ENCODE assay signal across 15 cellular contexts in the genomic region with DNA sequence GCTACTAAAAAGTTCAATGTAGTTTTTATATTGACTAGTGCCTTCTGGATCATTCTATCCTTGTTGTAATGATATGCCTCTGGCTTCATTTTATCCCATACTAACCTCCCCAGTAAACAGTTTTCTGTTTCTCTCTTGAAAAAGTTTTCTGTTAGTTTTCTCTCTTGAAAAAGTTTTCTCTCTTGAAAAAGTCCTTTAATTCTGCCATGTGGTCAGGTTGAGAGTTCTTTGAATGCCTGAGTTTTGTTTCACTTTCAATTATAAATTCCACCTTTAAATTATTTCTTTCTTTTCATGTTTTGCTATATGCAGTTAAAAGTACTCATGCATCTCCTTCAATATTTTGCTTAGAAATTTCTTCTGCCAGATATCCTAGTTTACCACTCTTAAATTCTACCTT.
A peak's percentile ranks its signal among the peaks of the same experiment; 100 is the strongest.
DNase-seq lines count a peak whose midpoint lies in the region; ATAC-seq and TF ChIP-seq lines count a peak whose summit lies in the region.
"Had no signal": no experiment of that assay in that cellular context is flagged by ENCODE, and none has a peak within 500 bp of the region (broad histone marks: within the 10 kb centered on the region; RNA-seq: fewer than 3 reads in every experiment).

No MANE protein-coding gene starts in this region.

- no peak for TF ChIP-seq EP300 in suprapubic skin (IDR thresholded peaks at IDR 0.05)

- H3K27me3 ChIP-seq in breast epithelium (no peaks in the 10 kb centered on the region), Loucy (ENCODE audit: insufficient read depth, low read length, poor library complexity, severe bottlenecking) (no peaks in the 10 kb centered on the region), suprapubic skin (no peaks in the 10 kb centered on the region)
- H3K27me3 ChIP-seq: BLaER1 had no signal

- H3K9me3 ChIP-seq in breast epithelium (no peaks in the 10 kb centered on the region), Loucy (ENCODE audit: insufficient read depth, low read depth, low read length) (no peaks in the 10 kb centered on the region), suprapubic skin (no peaks in the 10 kb centered on the region)
- H3K9me3 ChIP-seq: A549, BLaER1, HAP-1 had no signal

- no peaks in the 10 kb centered on the region for H3K9me3 Mint-ChIP-seq in MCF 10A (ENCODE audit: unreplicated experiment)

- no peaks in the 10 kb centered on the region for H3K36me3 Mint-ChIP-seq in MCF 10A (ENCODE audit: insufficient read depth, unreplicated experiment)
- H3K36me3 Mint-ChIP-seq: CD8-positive, alpha-beta T cell had no signal

- peak overlapping the region; percentile 83 for H3K27ac Mint-ChIP-seq in MCF 10A (ENCODE audit: low read depth, unreplicated experiment)
- H3K27ac Mint-ChIP-seq: CD8-positive, alpha-beta T cell had no signal

- BruUV-seq in MCF 10A (replicated peaks; lab: Mats Ljungman, UMichigan): no TSS peak

- no peak for ATAC-seq in Right ventricle myocardium inferior
- ATAC-seq: A549; CD8-positive, alpha-beta T cell had no signal

- H3K4me1 ChIP-seq in breast epithelium (no peaks in the 10 kb centered on the region), Loucy (ENCODE audit: insufficient read depth, low read length, poor library complexity, severe bottlenecking) (peaks cover 9% of the 10 kb centered on the region), suprapubic skin (no peaks in the 10 kb centered on the region)
- H3K4me1 ChIP-seq: A549, BLaER1 had no signal

- POLR2A ChIA-PET in MCF 10A (lab: Yijun Ruan, JAX): interaction anchor here (1.1 kb wide), 1 partner anchor 9 kb away, joined by 3 read pairs; no protein-coding TSS in a partner anchor

- no peaks in the 10 kb centered on the region for H3F3A ChIP-seq in Loucy (ENCODE audit: low read depth)

- DNase-seq in MCF 10A (ENCODE audit: unreplicated experiment) (no peak), breast epithelium (ENCODE audit: low spot score in 2 of 2) (no peak), OCI-M1 (lab: John Stamatoyannopoulos, UW) (peak; percentile 46), Right ventricle myocardium inferior (ENCODE audit: missing footprints) (no peak), suprapubic skin (ENCODE audit: low spot score in 2 of 2) (no peak), NCI-H1105 treated with DMSO at 0.1 percent for 48 hours (lab: John Stamatoyannopoulos, UW) (no peak), NCI-H2196 treated with DMSO at 0.1 percent for 48 hours (lab: John Stamatoyannopoulos, UW; ENCODE audit: unreplicated experiment) (no peak)
- DNase-seq: CD8-positive, alpha-beta T cell; DMS 273 treated with DMSO at 0.1 percent for 48 hours; DMS53 had no signal

- peak overlapping the region; percentile 45 for H3K4me2 ChIP-seq in Loucy (ENCODE audit: low read depth, low read length, poor library complexity, severe bottlenecking)
- H3K4me2 ChIP-seq: A549, BLaER1 had no signal

- no peak for TF ChIP-seq CTCF in MCF 10A (IDR thresholded peaks at IDR 0.05; ENCODE audit: unreplicated experiment)
- no peak for TF ChIP-seq CTCF in breast epithelium (IDR thresholded peaks at IDR 0.05)
- TF ChIP-seq CTCF in Loucy (conservative IDR thresholded peaks at IDR 0.05; ENCODE audit: low read length): no peak
- no peak for TF ChIP-seq CTCF in suprapubic skin (IDR thresholded peaks at IDR 0.05)

- no peaks in the 10 kb centered on the region for H3K27me3 Mint-ChIP-seq in MCF 10A (ENCODE audit: insufficient read depth, unreplicated experiment)

- peak overlapping the region; percentile 46 for H3K4me3 Mint-ChIP-seq in MCF 10A (ENCODE audit: unreplicated experiment)
- H3K4me3 Mint-ChIP-seq: CD8-positive, alpha-beta T cell had no signal

- no peaks in the 10 kb centered on the region for H3K9me2 ChIP-seq in Loucy (replicated peaks; ENCODE audit: low read depth, low read length)

- H3K27ac ChIP-seq in breast epithelium (no peak overlapping the region), suprapubic skin (no peak overlapping the region)
- H3K27ac ChIP-seq: 22Rv1, A549, BLaER1 had no signal

- no peak for TF ChIP-seq POLR2A in breast epithelium (IDR thresholded peaks at IDR 0.05)
- no peak for TF ChIP-seq POLR2A in suprapubic skin (IDR thresholded peaks at IDR 0.05)

- H2AFZ ChIP-seq in Loucy (ENCODE audit: low read length): peak overlapping the region; percentile 78

- H3K4me1 Mint-ChIP-seq in MCF 10A (ENCODE audit: insufficient read depth, unreplicated experiment): peaks cover 14% of the 10 kb centered on the region

- no peak overlapping the region for H3K9ac ChIP-seq in Loucy (ENCODE audit: low read depth, low read length, poor library complexity, severe bottlenecking)
- H3K9ac ChIP-seq: BLaER1 had no signal

- H4K20me1 ChIP-seq in Loucy (ENCODE audit: insufficient read depth, low read length, poor library complexity, severe bottlenecking): no peaks in the 10 kb centered on the region
- H4K20me1 ChIP-seq: BLaER1 had no signal

- H3K4me3 ChIP-seq in breast epithelium: no peak overlapping the region
- peak overlapping the region; percentile 32 for H3K4me3 ChIP-seq in Loucy (ENCODE audit: low read length, poor library complexity, severe bottlenecking)
- H3K4me3 ChIP-seq in suprapubic skin: no peak overlapping the region
- H3K4me3 ChIP-seq: A549, BLaER1, HAP-1 had no signal

- intact Hi-C loops in MCF 10A (cut with micrococcal nuclease) (no loop called here), breast epithelium (cut with DNase I; ENCODE audit: low total_unique reads) (no loop called here), Right ventricle myocardium inferior (cut with DNase I) (no loop called here)

- H3K36me3 ChIP-seq in breast epithelium: no peaks in the 10 kb centered on the region
- no peaks in the 10 kb centered on the region for H3K36me3 ChIP-seq in Loucy (ENCODE audit: insufficient read depth, low read length)
- no peaks in the 10 kb centered on the region for H3K36me3 ChIP-seq in suprapubic skin
- H3K36me3 ChIP-seq: BLaER1, HAP-1 had no signal

- CTCF ChIA-PET in MCF 10A (lab: Yijun Ruan, JAX): no interaction called here

- no peaks in the 10 kb centered on the region for H3K79me2 ChIP-seq in Loucy (ENCODE audit: insufficient read depth, low read length)
